Comparison of ENCODE assay signal across 1 cellular context in the genomic region with DNA sequence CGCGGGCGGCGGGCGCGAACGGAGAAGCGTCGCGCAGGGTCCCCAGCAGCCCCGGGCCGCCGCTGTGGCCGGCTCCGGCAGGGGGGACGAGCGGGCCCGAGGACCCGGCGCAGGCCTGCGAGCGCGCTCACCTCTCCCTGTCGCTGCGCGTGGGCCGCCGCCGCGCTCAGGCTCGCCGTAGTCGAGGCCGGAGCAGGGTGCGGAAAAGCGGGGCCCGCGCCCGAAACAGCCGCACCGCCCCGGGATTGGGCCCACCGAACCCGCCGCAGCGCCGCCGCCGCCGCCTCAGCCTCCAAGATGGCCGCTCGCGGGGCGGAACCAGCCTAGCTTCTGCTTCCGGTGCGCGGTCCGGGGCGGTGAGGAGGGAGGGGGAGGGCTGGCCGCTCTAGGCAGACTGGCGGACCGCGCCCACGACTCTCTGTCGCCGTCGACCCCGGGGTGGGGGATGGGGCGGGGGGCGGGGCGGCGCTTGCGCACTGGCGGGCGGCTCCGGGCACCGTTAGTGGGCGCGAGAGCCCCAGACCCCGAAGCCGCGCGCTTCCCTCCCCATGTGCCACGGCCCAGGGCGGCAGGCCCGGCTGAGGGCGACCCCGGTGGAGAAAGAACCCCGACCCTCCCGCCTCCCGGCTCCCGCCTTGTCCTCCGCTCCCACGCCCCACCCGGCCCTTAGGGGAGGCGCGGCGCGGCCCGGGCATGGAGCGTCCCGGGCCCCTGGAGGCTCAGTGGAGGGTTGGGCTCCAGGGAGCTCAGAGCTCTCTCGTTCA.
TF ChIP-seq lines count a peak whose summit lies in the region.

A gene (minus strand): TSS at position 320 of the 764 bp plus-strand sequence. CDS start 5,862 bp downstream, outside the sequence.

TF ChIP-seq in HEK293, 187 proteins besides CTCF, POLR2A, EP300 and RAD21 (continued from another document):
- TF ChIP-seq, protein P1, sequence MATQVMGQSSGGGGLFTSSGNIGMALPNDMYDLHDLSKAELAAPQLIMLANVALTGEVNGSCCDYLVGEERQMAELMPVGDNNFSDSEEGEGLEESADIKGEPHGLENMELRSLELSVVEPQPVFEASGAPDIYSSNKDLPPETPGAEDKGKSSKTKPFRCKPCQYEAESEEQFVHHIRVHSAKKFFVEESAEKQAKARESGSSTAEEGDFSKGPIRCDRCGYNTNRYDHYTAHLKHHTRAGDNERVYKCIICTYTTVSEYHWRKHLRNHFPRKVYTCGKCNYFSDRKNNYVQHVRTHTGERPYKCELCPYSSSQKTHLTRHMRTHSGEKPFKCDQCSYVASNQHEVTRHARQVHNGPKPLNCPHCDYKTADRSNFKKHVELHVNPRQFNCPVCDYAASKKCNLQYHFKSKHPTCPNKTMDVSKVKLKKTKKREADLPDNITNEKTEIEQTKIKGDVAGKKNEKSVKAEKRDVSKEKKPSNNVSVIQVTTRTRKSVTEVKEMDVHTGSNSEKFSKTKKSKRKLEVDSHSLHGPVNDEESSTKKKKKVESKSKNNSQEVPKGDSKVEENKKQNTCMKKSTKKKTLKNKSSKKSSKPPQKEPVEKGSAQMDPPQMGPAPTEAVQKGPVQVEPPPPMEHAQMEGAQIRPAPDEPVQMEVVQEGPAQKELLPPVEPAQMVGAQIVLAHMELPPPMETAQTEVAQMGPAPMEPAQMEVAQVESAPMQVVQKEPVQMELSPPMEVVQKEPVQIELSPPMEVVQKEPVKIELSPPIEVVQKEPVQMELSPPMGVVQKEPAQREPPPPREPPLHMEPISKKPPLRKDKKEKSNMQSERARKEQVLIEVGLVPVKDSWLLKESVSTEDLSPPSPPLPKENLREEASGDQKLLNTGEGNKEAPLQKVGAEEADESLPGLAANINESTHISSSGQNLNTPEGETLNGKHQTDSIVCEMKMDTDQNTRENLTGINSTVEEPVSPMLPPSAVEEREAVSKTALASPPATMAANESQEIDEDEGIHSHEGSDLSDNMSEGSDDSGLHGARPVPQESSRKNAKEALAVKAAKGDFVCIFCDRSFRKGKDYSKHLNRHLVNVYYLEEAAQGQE (tag by site-specific recombination; IDR thresholded peaks at IDR 0.05): no peak
- TF ChIP-seq, protein P2, sequence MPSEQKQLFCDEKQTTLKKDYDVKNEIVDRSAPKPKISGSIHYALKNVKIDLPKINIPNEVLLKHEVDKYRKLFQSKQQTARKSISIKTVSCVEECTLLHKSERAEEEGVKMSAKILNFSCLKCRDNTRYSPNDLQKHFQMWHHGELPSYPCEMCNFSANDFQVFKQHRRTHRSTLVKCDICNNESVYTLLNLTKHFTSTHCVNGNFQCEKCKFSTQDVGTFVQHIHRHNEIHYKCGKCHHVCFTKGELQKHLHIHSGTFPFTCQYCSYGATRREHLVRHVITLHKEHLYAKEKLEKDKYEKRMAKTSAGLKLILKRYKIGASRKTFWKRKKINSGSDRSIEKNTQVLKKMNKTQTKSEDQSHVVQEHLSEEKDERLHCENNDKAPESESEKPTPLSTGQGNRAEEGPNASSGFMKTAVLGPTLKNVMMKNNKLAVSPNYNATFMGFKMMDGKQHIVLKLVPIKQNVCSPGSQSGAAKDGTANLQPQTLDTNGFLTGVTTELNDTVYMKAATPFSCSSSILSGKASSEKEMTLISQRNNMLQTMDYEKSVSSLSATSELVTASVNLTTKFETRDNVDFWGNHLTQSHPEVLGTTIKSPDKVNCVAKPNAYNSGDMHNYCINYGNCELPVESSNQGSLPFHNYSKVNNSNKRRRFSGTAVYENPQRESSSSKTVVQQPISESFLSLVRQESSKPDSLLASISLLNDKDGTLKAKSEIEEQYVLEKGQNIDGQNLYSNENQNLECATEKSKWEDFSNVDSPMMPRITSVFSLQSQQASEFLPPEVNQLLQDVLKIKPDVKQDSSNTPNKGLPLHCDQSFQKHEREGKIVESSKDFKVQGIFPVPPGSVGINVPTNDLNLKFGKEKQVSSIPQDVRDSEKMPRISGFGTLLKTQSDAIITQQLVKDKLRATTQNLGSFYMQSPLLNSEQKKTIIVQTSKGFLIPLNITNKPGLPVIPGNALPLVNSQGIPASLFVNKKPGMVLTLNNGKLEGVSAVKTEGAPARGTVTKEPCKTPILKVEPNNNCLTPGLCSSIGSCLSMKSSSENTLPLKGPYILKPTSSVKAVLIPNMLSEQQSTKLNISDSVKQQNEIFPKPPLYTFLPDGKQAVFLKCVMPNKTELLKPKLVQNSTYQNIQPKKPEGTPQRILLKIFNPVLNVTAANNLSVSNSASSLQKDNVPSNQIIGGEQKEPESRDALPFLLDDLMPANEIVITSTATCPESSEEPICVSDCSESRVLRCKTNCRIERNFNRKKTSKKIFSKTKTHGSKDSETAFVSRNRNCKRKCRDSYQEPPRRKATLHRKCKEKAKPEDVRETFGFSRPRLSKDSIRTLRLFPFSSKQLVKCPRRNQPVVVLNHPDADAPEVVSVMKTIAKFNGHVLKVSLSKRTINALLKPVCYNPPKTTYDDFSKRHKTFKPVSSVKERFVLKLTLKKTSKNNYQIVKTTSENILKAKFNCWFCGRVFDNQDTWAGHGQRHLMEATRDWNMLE (tag by site-specific recombination; conservative IDR thresholded peaks at IDR 0.05; ENCODE audit: low read depth): peak; percentile 71; the same call in 1 of the 2 replicates
- TF ChIP-seq, protein P3, sequence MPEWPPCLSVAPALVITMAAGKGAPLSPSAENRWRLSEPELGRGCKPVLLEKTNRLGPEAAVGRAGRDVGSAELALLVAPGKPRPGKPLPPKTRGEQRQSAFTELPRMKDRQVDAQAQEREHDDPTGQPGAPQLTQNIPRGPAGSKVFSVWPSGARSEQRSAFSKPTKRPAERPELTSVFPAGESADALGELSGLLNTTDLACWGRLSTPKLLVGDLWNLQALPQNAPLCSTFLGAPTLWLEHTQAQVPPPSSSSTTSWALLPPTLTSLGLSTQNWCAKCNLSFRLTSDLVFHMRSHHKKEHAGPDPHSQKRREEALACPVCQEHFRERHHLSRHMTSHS (tag by site-specific recombination; IDR thresholded peaks at IDR 0.05): no peak
- TF ChIP-seq, protein P4, sequence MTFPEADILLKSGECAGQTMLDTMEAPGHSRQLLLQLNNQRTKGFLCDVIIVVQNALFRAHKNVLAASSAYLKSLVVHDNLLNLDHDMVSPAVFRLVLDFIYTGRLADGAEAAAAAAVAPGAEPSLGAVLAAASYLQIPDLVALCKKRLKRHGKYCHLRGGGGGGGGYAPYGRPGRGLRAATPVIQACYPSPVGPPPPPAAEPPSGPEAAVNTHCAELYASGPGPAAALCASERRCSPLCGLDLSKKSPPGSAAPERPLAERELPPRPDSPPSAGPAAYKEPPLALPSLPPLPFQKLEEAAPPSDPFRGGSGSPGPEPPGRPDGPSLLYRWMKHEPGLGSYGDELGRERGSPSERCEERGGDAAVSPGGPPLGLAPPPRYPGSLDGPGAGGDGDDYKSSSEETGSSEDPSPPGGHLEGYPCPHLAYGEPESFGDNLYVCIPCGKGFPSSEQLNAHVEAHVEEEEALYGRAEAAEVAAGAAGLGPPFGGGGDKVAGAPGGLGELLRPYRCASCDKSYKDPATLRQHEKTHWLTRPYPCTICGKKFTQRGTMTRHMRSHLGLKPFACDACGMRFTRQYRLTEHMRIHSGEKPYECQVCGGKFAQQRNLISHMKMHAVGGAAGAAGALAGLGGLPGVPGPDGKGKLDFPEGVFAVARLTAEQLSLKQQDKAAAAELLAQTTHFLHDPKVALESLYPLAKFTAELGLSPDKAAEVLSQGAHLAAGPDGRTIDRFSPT (tag by site-specific recombination; IDR thresholded peaks at IDR 0.05): 0 out of 2 replicates have a peak, but pooled peaks have one; percentile 17
- TF ChIP-seq YY2 (tag by site-specific recombination; IDR thresholded peaks at IDR 0.05): peak; percentile 84
- peak; percentile 76 for TF ChIP-seq ZXDB (tag by site-specific recombination; IDR thresholded peaks at IDR 0.05)
TF ChIP-seq in HEK293: peak in this region for 34.
